9 cellular contexts compared by ENCODE assay signal in the genomic region with DNA sequence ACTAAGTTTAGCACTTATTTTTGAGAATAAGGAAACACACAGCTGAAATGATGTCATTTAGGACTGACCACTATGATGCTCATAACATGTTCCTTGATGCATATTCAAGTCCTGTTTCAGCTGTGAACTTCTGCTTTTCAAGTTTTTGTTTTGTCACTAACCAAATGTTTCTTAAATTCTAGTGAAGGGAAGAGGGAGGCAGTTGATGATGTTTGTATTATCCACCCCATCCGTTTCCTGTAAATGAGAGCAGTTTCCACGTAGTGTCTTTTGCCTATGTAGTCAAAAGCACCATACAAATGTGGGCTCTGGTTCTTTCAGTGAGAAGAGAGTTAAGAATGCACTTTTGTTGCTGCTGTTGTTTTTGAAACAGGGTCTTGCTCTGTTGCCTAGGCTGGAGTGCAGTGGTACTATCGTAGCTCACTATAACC.
A peak's percentile ranks its signal among the peaks of the same experiment; 100 is the strongest.
DNase-seq lines count a peak whose midpoint lies in the region; ATAC-seq and TF ChIP-seq lines count a peak whose summit lies in the region.
"Had no signal": no experiment of that assay in that cellular context is flagged by ENCODE, and none has a peak within 500 bp of the region (broad histone marks: within the 10 kb centered on the region; RNA-seq: fewer than 3 reads in every experiment).

No MANE protein-coding gene starts in this region.

- intact Hi-C loops in right cardiac atrium (cut with DNase I), result no loop called here

- TF ChIP-seq POLR2A in NB4 (IDR thresholded peaks at IDR 0.05; ENCODE audit: extremely low read depth, insufficient read length), result no peak

- H3K36me3 ChIP-seq in brain microvascular endothelial cell (replicated peaks), result no peaks in the 10 kb centered on the region
- H3K36me3 ChIP-seq: cardiac muscle cell had no signal

- DNase-seq in NB4 (ENCODE audit: low read depth) (peak; percentile 63), right cardiac atrium (no peak), activated gamma-delta T cell treated with Interleukin-2 at 50 U/mL for 16 hours (no peak), UCSD-AML1 (lab: John Stamatoyannopoulos, UW; ENCODE audit: unreplicated experiment) (no peak), brain microvascular endothelial cell (no peak)
- no peak for DNase-seq in stimulated activated naive CD4-positive, alpha-beta T cell treated with Interleukin-2 at 50 U/mL for 16 hours (lab: John Stamatoyannopoulos, UW)

- peak overlapping the region; percentile 10 for H3K27ac ChIP-seq in right cardiac atrium (ENCODE audit: low read length)
- no peak overlapping the region for H3K27ac ChIP-seq in brain microvascular endothelial cell
- H3K27ac ChIP-seq: cardiac muscle cell had no signal

- peak; percentile 71 for ATAC-seq in GM18517 (IDR thresholded peaks at IDR 0.05; ENCODE audit: unreplicated experiment)
- peak; percentile 79 for ATAC-seq in HG02571 (IDR thresholded peaks at IDR 0.05; ENCODE audit: unreplicated experiment)
- ATAC-seq in right cardiac atrium, result peak in 1 of 2 donors; percentile 55

- no peaks in the 10 kb centered on the region for H3K9me3 ChIP-seq in right cardiac atrium (ENCODE audit: control insufficient read depth, low read length)

- TF ChIP-seq CTCF in NB4 (IDR thresholded peaks at IDR 0.05; ENCODE audit: low read depth, low read length) (no peak), brain microvascular endothelial cell (IDR thresholded peaks at IDR 0.05; ENCODE audit: low read depth, low read length, missing control alignments) (no peak)

- 46% methylated on average over 3 of the region's 3 CpGs for WGBS in right cardiac atrium

- H3K27me3 ChIP-seq in right cardiac atrium (ENCODE audit: control insufficient read depth, insufficient read depth) (no peaks in the 10 kb centered on the region), brain microvascular endothelial cell (replicated peaks) (no peaks in the 10 kb centered on the region)
- H3K27me3 ChIP-seq: cardiac muscle cell had no signal

- in situ Hi-C loops in brain microvascular endothelial cell (cut with HindIII; ENCODE audit: low pct_ligation_motif_present, low sequenced_read_pairs), result no loop called here

- H3K4me3 ChIP-seq in NB4 (ENCODE audit: low read depth, low read length) (no peak overlapping the region), right cardiac atrium (ENCODE audit: low read length) (no peak overlapping the region), brain microvascular endothelial cell (ENCODE audit: low read depth, low read length) (no peak overlapping the region)
- H3K4me3 ChIP-seq: cardiac muscle cell had no signal

- no peaks in the 10 kb centered on the region for H3K4me1 ChIP-seq in right cardiac atrium (ENCODE audit: control insufficient read depth, insufficient read depth, low read length)
